Comparison of ENCODE assay signal across 14 cellular contexts in the genomic region with DNA sequence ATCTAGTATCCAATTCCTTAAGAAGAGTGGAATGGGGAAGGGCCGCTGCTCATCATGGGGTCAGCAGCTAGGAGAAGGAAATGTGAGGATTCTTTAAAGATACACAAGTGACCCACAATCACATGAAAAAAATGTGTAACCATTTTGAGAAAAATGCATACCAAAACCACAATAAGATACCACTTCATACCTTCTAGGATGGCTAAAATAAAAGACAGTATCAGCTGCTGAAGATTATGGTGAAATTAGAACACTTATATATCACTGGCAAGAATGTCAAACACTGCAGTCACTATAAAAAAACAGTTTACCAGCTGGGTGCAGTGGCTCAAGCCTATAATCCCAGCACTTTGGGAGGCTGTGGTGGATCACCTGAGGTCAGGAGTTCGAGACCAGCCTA.
DNase-seq lines count a peak whose midpoint lies in the region; ATAC-seq and TF ChIP-seq lines count a peak whose summit lies in the region.
"Had no signal": no experiment of that assay in that cellular context is flagged by ENCODE, and none has a peak within 500 bp of the region (broad histone marks: within the 10 kb centered on the region; RNA-seq: fewer than 3 reads in every experiment).

No MANE protein-coding gene starts in this region.

- peaks cover 3% of the 10 kb centered on the region for H3K9me3 Mint-ChIP-seq in nephron progenitor cell
- H3K9me3 Mint-ChIP-seq: CD8-positive, alpha-beta memory T cell had no signal

- no peak overlapping the region for H3K4me3 Mint-ChIP-seq in nephron progenitor cell
- H3K4me3 Mint-ChIP-seq: CD8-positive, alpha-beta memory T cell had no signal

- DNase-seq in EL: peak; percentile 43
- DNase-seq in LHCN-M2 (ENCODE audit: low read depth): peak; percentile 80
- DNase-seq in fibroblast of peridontal ligament (ENCODE audit: extremely low read depth): peak; percentile 35
- no peak for DNase-seq in nephron progenitor cell
- no peak for DNase-seq in left ventricle myocardium superior
- no peak for DNase-seq in anterior cingulate cortex (lab: John Stamatoyannopoulos, UW)
- no peak for DNase-seq in hepatic stellate cell (ENCODE audit: low spot score)
- DNase-seq in activated CD4-positive, CD25-positive, alpha-beta regulatory T cell treated with anti-CD3 and anti-CD28 coated beads, Interleukin-2, amount 50 U/mL, for 72 hours: no peak
- DNase-seq: AML-193; Caco-2; CD8-positive, alpha-beta memory T cell; DND-41; GM23248 had no signal

- ATAC-seq in left ventricle myocardium superior: no peak
- ATAC-seq: HCT116 had no signal

- intact Hi-C loops in left ventricle myocardium superior (cut with micrococcal nuclease): no loop called here

- no peaks in the 10 kb centered on the region for H3K4me1 Mint-ChIP-seq in nephron progenitor cell

- peaks cover 82% of the 10 kb centered on the region for H3K36me3 Mint-ChIP-seq in nephron progenitor cell (ENCODE audit: low read depth)

- TF ChIP-seq CTCF in nephron progenitor cell (IDR thresholded peaks at IDR 0.05): no peak

- H3K27ac Mint-ChIP-seq in nephron progenitor cell: peak overlapping the region; percentile 52

- no peaks in the 10 kb centered on the region for H3K27me3 Mint-ChIP-seq in nephron progenitor cell (ENCODE audit: low read depth, poor library complexity)
- H3K27me3 Mint-ChIP-seq: CD8-positive, alpha-beta memory T cell had no signal

Comparison
In these comparisons a context has a peak if more than half of its experiments do, and no peak if none do; other contexts are left out.
1. DNase-seq: peak in EL (single experiment), LHCN-M2 (single experiment) and fibroblast of peridontal ligament (single experiment); none in nephron progenitor cell (single experiment), left ventricle myocardium superior (single experiment), anterior cingulate cortex (0 of 58), hepatic stellate cell (single experiment) and activated CD4-positive, CD25-positive, alpha-beta regulatory T cell treated with anti-CD3 and anti-CD28 coated beads, Interleukin-2, amount 50 U/mL, for 72 hours (single experiment).